Comparison of ENCODE assay signal across 1 cellular context in the genomic region with DNA sequence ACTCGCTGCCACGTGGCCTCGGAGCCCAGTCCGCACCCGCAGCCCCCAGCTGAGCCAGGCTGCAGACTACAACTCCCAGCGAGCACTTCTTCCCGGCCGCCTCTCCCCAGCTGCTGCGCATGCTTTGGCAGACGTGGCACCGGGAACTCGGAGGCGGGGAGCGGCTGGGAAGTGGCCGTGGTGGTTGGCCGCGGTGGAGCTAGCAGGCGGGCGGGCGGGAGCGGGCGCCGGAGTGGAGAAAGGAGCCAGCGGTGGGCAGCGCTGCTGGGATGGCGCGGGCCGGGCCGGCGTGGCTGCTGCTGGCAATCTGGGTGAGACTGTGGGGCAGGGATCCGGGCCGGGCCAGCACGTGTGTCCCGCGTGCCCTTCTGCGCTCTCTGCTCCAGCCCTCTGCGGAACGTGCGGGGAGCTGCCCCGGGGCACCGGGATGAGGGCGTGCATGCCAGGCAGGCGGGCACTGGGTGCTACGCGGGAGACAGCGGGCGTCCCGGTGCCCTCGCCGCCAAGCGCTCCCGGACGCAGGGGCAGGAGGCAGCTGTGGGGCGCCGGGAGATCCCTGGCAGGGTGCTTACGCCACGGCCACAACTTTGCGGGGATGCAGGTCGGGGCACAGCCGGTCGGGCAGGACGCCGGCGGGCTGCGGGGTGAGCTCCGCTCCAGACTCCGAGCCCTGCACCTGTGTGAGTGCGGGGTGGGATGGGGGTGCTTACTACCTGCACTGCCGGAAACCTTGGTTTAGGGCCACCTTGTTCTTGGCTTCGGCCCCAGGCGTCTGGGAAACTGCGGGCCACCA.
TF ChIP-seq lines count a peak whose summit lies in the region.

A gene (plus strand): TSS at position 130 of the 793 bp plus-strand sequence. CDS start 140 bp downstream, at position 270.

TF ChIP-seq in HepG2, 621 proteins besides CTCF, POLR2A, EP300 and RAD21 (continued from another document and continues in another):
- TF ChIP-seq, protein P1, sequence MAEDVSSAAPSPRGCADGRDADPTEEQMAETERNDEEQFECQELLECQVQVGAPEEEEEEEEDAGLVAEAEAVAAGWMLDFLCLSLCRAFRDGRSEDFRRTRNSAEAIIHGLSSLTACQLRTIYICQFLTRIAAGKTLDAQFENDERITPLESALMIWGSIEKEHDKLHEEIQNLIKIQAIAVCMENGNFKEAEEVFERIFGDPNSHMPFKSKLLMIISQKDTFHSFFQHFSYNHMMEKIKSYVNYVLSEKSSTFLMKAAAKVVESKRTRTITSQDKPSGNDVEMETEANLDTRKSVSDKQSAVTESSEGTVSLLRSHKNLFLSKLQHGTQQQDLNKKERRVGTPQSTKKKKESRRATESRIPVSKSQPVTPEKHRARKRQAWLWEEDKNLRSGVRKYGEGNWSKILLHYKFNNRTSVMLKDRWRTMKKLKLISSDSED (CRISPR knock-in tag; IDR thresholded peaks at IDR 0.05) = no peak
- peak; percentile 98; the same call in 1 of the 2 replicates for TF ChIP-seq YEATS4 (CRISPR knock-in tag; IDR thresholded peaks at IDR 0.05; ENCODE audit: borderline replicate concordance)
- 0 out of 2 replicates have a peak, but pooled peaks have one; percentile 29 for TF ChIP-seq ZNF546 (CRISPR knock-in tag; conservative IDR thresholded peaks at IDR 0.05)
- TF ChIP-seq ZNF326 (CRISPR knock-in tag; IDR thresholded peaks at IDR 0.05; ENCODE audit: borderline replicate concordance) = no peak
- TF ChIP-seq, protein P2, sequence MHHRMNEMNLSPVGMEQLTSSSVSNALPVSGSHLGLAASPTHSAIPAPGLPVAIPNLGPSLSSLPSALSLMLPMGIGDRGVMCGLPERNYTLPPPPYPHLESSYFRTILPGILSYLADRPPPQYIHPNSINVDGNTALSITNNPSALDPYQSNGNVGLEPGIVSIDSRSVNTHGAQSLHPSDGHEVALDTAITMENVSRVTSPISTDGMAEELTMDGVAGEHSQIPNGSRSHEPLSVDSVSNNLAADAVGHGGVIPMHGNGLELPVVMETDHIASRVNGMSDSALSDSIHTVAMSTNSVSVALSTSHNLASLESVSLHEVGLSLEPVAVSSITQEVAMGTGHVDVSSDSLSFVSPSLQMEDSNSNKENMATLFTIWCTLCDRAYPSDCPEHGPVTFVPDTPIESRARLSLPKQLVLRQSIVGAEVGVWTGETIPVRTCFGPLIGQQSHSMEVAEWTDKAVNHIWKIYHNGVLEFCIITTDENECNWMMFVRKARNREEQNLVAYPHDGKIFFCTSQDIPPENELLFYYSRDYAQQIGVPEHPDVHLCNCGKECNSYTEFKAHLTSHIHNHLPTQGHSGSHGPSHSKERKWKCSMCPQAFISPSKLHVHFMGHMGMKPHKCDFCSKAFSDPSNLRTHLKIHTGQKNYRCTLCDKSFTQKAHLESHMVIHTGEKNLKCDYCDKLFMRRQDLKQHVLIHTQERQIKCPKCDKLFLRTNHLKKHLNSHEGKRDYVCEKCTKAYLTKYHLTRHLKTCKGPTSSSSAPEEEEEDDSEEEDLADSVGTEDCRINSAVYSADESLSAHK (CRISPR knock-in tag; IDR thresholded peaks at IDR 0.05; ENCODE audit: borderline replicate concordance) = no peak
- TF ChIP-seq MYNN (CRISPR knock-in tag; IDR thresholded peaks at IDR 0.05; ENCODE audit: low read depth) = no peak
- TF ChIP-seq ZNF841 (CRISPR knock-in tag; IDR thresholded peaks at IDR 0.05; ENCODE audit: borderline replicate concordance) = no peak
- TF ChIP-seq, protein P3, sequence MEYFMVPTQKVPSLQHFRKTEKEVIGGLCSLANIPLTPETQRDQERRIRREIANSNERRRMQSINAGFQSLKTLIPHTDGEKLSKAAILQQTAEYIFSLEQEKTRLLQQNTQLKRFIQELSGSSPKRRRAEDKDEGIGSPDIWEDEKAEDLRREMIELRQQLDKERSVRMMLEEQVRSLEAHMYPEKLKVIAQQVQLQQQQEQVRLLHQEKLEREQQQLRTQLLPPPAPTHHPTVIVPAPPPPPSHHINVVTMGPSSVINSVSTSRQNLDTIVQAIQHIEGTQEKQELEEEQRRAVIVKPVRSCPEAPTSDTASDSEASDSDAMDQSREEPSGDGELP (IDR thresholded peaks at IDR 0.05; ENCODE audit: borderline replicate concordance, low read depth) = peak; percentile 96
- TF ChIP-seq ZNF510 (CRISPR knock-in tag; IDR thresholded peaks at IDR 0.05; ENCODE audit: low read depth) = peak; percentile 91; the same call in 1 of the 2 replicates
- no peak for TF ChIP-seq FLYWCH1 (CRISPR knock-in tag; IDR thresholded peaks at IDR 0.05)
- no peak for TF ChIP-seq TCF7L2 (IDR thresholded peaks at IDR 0.05; ENCODE audit: low read depth, low read length)
- TF ChIP-seq SOX6 (IDR thresholded peaks at IDR 0.05) = no peak
- TF ChIP-seq SOX6 (CRISPR knock-in tag; IDR thresholded peaks at IDR 0.05) = no peak; the same call in 1 of the 2 replicates
- TF ChIP-seq NR3C1 (CRISPR knock-in tag; IDR thresholded peaks at IDR 0.05) = no peak
- TF ChIP-seq, protein P4, sequence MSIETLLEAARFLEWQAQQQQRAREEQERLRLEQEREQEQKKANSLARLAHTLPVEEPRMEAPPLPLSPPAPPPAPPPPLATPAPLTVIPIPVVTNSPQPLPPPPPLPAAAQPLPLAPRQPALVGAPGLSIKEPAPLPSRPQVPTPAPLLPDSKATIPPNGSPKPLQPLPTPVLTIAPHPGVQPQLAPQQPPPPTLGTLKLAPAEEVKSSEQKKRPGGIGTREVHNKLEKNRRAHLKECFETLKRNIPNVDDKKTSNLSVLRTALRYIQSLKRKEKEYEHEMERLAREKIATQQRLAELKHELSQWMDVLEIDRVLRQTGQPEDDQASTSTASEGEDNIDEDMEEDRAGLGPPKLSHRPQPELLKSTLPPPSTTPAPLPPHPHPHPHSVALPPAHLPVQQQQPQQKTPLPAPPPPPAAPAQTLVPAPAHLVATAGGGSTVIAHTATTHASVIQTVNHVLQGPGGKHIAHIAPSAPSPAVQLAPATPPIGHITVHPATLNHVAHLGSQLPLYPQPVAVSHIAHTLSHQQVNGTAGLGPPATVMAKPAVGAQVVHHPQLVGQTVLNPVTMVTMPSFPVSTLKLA (IDR thresholded peaks at IDR 0.05) = peak; percentile 73
- TF ChIP-seq, protein P5, sequence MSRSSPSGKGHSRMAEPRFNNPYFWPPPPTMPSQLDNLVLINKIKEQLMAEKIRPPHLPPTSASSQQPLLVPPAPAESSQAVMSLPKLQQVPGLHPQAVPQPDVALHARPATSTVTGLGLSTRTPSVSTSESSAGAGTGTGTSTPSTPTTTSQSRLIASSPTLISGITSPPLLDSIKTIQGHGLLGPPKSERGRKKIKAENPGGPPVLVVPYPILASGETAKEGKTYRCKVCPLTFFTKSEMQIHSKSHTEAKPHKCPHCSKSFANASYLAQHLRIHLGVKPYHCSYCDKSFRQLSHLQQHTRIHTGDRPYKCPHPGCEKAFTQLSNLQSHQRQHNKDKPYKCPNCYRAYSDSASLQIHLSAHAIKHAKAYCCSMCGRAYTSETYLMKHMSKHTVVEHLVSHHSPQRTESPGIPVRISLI (CRISPR knock-in tag; IDR thresholded peaks at IDR 0.05; ENCODE audit: borderline replicate concordance) = peak; percentile 41; the same call in 1 of the 2 replicates
- TF ChIP-seq BRCA1 (CRISPR knock-in tag; IDR thresholded peaks at IDR 0.05) = peak; percentile 71; the same call in 1 of the 2 replicates
- TF ChIP-seq ZNF382 (CRISPR knock-in tag; IDR thresholded peaks at IDR 0.05; ENCODE audit: borderline replicate concordance) = no peak
- TF ChIP-seq ZNF430 (CRISPR knock-in tag; IDR thresholded peaks at IDR 0.05) = 0 out of 2 replicates have a peak, but pooled peaks have one; percentile 4
- TF ChIP-seq, protein P6, sequence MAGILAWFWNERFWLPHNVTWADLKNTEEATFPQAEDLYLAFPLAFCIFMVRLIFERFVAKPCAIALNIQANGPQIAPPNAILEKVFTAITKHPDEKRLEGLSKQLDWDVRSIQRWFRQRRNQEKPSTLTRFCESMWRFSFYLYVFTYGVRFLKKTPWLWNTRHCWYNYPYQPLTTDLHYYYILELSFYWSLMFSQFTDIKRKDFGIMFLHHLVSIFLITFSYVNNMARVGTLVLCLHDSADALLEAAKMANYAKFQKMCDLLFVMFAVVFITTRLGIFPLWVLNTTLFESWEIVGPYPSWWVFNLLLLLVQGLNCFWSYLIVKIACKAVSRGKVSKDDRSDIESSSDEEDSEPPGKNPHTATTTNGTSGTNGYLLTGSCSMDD (CRISPR knock-in tag; IDR thresholded peaks at IDR 0.05) = 0 out of 2 replicates have a peak, but pooled peaks have one; percentile 34
- TF ChIP-seq, protein P7, sequence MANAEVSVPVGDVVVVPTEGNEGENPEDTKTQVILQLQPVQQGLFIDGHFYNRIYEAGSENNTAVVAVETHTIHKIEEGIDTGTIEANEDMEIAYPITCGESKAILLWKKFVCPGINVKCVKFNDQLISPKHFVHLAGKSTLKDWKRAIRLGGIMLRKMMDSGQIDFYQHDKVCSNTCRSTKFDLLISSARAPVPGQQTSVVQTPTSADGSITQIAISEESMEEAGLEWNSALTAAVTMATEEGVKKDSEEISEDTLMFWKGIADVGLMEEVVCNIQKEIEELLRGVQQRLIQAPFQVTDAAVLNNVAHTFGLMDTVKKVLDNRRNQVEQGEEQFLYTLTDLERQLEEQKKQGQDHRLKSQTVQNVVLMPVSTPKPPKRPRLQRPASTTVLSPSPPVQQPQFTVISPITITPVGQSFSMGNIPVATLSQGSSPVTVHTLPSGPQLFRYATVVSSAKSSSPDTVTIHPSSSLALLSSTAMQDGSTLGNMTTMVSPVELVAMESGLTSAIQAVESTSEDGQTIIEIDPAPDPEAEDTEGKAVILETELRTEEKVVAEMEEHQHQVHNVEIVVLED (CRISPR knock-in tag; IDR thresholded peaks at IDR 0.05; ENCODE audit: borderline replicate concordance) = peak; percentile 86
- TF ChIP-seq, protein P8, sequence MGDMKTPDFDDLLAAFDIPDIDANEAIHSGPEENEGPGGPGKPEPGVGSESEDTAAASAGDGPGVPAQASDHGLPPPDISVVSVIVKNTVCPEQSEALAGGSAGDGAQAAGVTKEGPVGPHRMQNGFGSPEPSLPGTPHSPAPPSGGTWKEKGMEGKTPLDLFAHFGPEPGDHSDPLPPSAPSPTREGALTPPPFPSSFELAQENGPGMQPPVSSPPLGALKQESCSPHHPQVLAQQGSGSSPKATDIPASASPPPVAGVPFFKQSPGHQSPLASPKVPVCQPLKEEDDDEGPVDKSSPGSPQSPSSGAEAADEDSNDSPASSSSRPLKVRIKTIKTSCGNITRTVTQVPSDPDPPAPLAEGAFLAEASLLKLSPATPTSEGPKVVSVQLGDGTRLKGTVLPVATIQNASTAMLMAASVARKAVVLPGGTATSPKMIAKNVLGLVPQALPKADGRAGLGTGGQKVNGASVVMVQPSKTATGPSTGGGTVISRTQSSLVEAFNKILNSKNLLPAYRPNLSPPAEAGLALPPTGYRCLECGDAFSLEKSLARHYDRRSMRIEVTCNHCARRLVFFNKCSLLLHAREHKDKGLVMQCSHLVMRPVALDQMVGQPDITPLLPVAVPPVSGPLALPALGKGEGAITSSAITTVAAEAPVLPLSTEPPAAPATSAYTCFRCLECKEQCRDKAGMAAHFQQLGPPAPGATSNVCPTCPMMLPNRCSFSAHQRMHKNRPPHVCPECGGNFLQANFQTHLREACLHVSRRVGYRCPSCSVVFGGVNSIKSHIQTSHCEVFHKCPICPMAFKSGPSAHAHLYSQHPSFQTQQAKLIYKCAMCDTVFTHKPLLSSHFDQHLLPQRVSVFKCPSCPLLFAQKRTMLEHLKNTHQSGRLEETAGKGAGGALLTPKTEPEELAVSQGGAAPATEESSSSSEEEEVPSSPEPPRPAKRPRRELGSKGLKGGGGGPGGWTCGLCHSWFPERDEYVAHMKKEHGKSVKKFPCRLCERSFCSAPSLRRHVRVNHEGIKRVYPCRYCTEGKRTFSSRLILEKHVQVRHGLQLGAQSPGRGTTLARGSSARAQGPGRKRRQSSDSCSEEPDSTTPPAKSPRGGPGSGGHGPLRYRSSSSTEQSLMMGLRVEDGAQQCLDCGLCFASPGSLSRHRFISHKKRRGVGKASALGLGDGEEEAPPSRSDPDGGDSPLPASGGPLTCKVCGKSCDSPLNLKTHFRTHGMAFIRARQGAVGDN (CRISPR knock-in tag; IDR thresholded peaks at IDR 0.05) = peak; percentile 98
- 0 out of 2 replicates have a peak, but pooled peaks have one; percentile 68 for TF ChIP-seq SRY (CRISPR knock-in tag; IDR thresholded peaks at IDR 0.05)
- peak; percentile 66; the same call in 1 of the 2 replicates for TF ChIP-seq ARNT2 (CRISPR knock-in tag; IDR thresholded peaks at IDR 0.05; ENCODE audit: low read depth)
- peak; percentile 40; the same call in 1 of the 2 replicates for TF ChIP-seq TMF1 (CRISPR knock-in tag; IDR thresholded peaks at IDR 0.05; ENCODE audit: low read depth)
- peak; percentile 87 for TF ChIP-seq RBFOX2 (IDR thresholded peaks at IDR 0.05; ENCODE audit: low read depth, low read length)
- TF ChIP-seq, protein P9, sequence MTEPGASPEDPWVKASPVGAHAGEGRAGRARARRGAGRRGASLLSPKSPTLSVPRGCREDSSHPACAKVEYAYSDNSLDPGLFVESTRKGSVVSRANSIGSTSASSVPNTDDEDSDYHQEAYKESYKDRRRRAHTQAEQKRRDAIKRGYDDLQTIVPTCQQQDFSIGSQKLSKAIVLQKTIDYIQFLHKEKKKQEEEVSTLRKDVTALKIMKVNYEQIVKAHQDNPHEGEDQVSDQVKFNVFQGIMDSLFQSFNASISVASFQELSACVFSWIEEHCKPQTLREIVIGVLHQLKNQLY (CRISPR knock-in tag; IDR thresholded peaks at IDR 0.05) = peak; percentile 68
- peak; percentile 35 for TF ChIP-seq RARA (CRISPR knock-in tag; IDR thresholded peaks at IDR 0.05)
- no peak for TF ChIP-seq SMAD9 (CRISPR knock-in tag; IDR thresholded peaks at IDR 0.05)
- TF ChIP-seq, protein P10, sequence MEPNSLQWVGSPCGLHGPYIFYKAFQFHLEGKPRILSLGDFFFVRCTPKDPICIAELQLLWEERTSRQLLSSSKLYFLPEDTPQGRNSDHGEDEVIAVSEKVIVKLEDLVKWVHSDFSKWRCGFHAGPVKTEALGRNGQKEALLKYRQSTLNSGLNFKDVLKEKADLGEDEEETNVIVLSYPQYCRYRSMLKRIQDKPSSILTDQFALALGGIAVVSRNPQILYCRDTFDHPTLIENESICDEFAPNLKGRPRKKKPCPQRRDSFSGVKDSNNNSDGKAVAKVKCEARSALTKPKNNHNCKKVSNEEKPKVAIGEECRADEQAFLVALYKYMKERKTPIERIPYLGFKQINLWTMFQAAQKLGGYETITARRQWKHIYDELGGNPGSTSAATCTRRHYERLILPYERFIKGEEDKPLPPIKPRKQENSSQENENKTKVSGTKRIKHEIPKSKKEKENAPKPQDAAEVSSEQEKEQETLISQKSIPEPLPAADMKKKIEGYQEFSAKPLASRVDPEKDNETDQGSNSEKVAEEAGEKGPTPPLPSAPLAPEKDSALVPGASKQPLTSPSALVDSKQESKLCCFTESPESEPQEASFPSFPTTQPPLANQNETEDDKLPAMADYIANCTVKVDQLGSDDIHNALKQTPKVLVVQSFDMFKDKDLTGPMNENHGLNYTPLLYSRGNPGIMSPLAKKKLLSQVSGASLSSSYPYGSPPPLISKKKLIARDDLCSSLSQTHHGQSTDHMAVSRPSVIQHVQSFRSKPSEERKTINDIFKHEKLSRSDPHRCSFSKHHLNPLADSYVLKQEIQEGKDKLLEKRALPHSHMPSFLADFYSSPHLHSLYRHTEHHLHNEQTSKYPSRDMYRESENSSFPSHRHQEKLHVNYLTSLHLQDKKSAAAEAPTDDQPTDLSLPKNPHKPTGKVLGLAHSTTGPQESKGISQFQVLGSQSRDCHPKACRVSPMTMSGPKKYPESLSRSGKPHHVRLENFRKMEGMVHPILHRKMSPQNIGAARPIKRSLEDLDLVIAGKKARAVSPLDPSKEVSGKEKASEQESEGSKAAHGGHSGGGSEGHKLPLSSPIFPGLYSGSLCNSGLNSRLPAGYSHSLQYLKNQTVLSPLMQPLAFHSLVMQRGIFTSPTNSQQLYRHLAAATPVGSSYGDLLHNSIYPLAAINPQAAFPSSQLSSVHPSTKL (CRISPR knock-in tag; IDR thresholded peaks at IDR 0.05) = peak; percentile 43
- TF ChIP-seq, protein P11, sequence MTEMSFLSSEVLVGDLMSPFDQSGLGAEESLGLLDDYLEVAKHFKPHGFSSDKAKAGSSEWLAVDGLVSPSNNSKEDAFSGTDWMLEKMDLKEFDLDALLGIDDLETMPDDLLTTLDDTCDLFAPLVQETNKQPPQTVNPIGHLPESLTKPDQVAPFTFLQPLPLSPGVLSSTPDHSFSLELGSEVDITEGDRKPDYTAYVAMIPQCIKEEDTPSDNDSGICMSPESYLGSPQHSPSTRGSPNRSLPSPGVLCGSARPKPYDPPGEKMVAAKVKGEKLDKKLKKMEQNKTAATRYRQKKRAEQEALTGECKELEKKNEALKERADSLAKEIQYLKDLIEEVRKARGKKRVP (CRISPR knock-in tag; IDR thresholded peaks at IDR 0.05) = no peak; a peak in 1 of 4 replicates
